Comparison of ENCODE assay signal across 1 cellular context in genomic region chr22:46250035-46250782, GRCh38.
A peak's percentile ranks its signal among the peaks of the same experiment; 100 is the strongest.
TF ChIP-seq lines count a peak whose summit lies in the region.

Gene CDPF1 (minus strand): TSS chr22:46250293. CDS start chr22:46248284, 2,009 bp downstream.

TF ChIP-seq in K562, 482 proteins besides CTCF, POLR2A, EP300 and RAD21 (continued from another document):
- no peak for TF ChIP-seq FOXM1 (IDR thresholded peaks at IDR 0.05; ENCODE audit: low read depth)
- peak; percentile 75 for TF ChIP-seq FOXM1 (CRISPR knock-in tag; IDR thresholded peaks at IDR 0.05; ENCODE audit: low read depth)
- TF ChIP-seq ETV6 (IDR thresholded peaks at IDR 0.05; ENCODE audit: borderline replicate concordance in 1 of 2, low read depth in 2 of 2, low read length in 1 of 2), result no peak
- TF ChIP-seq ETV6 (CRISPR knock-in tag; IDR thresholded peaks at IDR 0.05; ENCODE audit: borderline replicate concordance), result no peak
- peak; percentile 43; the same call in 1 of the 2 replicates for TF ChIP-seq ATF7 (IDR thresholded peaks at IDR 0.05)
- no peak for TF ChIP-seq EHMT2 (IDR thresholded peaks at IDR 0.05)
- no peak for TF ChIP-seq HOXB6 (CRISPR knock-in tag; IDR thresholded peaks at IDR 0.05; ENCODE audit: borderline replicate concordance)
- TF ChIP-seq ZKSCAN3 (CRISPR knock-in tag; IDR thresholded peaks at IDR 0.05), result no peak
- TF ChIP-seq RFX1 (IDR thresholded peaks at IDR 0.05), result no peak
- no peak for TF ChIP-seq E2F1 (CRISPR knock-in tag; IDR thresholded peaks at IDR 0.05)
- TF ChIP-seq E4F1 (CRISPR knock-in tag; IDR thresholded peaks at IDR 0.05; ENCODE audit: borderline replicate concordance), result no peak
- no peak for TF ChIP-seq CEBPZ (IDR thresholded peaks at IDR 0.05; ENCODE audit: borderline replicate concordance, low read depth, low read length)
- no peak for TF ChIP-seq FOXJ2 (tag; IDR thresholded peaks at IDR 0.05)
- no peak for TF ChIP-seq ZNF23 (CRISPR knock-in tag; IDR thresholded peaks at IDR 0.05)
- peak; percentile 43; the same call in 1 of the 2 replicates for TF ChIP-seq CREB3L1 (IDR thresholded peaks at IDR 0.05; ENCODE audit: borderline replicate concordance, low read depth)
- TF ChIP-seq NCOR1 (IDR thresholded peaks at IDR 0.05), result no peak
- no peak for TF ChIP-seq ZNF395 (CRISPR knock-in tag; IDR thresholded peaks at IDR 0.05)
- no peak for TF ChIP-seq PPARD (CRISPR knock-in tag; IDR thresholded peaks at IDR 0.05)
- no peak for TF ChIP-seq HDAC8 (tag; IDR thresholded peaks at IDR 0.05)
- TF ChIP-seq SLC30A9 (CRISPR knock-in tag; IDR thresholded peaks at IDR 0.05), result no peak
- TF ChIP-seq ZNF384 (IDR thresholded peaks at IDR 0.05; ENCODE audit: low read depth, low read length), result no peak
- TF ChIP-seq HMGN3 (IDR thresholded peaks at IDR 0.05; ENCODE audit: borderline replicate concordance, extremely low read depth, insufficient read length, low read depth, low read length), result peak; percentile 41
- peak; percentile 59 for TF ChIP-seq MEIS2 (IDR thresholded peaks at IDR 0.05; ENCODE audit: partially characterized antibody)
